29 cellular contexts compared by ENCODE assay signal in genomic region chr7:144594580-144594979, GRCh38.
"Had no signal": no experiment of that assay in that cellular context is flagged by ENCODE, and none has a peak within 500 bp of the region (broad histone marks: within the 10 kb centered on the region; RNA-seq: fewer than 3 reads in every experiment).

No MANE protein-coding gene starts in this region.

- H3K36me3 Mint-ChIP-seq: stimulated activated effector memory CD8-positive, alpha-beta T cell treated with anti-CD3 and anti-CD28 coated beads, Interleukin-12 subunit alpha, Interleukin-12 subunit beta, amount 100 ng/mL, for 72 hours; type B pancreatic cell had no signal

- H3K27ac Mint-ChIP-seq: stimulated activated effector memory CD8-positive, alpha-beta T cell treated with anti-CD3 and anti-CD28 coated beads, Interleukin-12 subunit alpha, Interleukin-12 subunit beta, amount 100 ng/mL, for 72 hours; stimulated activated memory B cell treated with anti-CD40 and anti-IgM and Interleukin-4, amounts not matched to agents 10 μg/mL and 1 μg/mL and 100 μg/mL, for 72 hours; stimulated activated naive B cell treated with anti-CD40 and anti-IgM and Interleukin-4, amounts not matched to agents 10 μg/mL and 1 μg/mL and 100 μg/mL, for 72 hours; stimulated activated naive CD8-positive, alpha-beta T cell treated with anti-CD3 and anti-CD28 coated beads, Interleukin-15, amount 100 ng/mL, for 72 hours; stimulated activated naive CD8-positive, alpha-beta T cell treated with anti-CD3 and anti-CD28 coated beads, Interleukin-15, Interleukin-2, amounts not matched to agents 100 ng/mL and 50 ng/mL, for 24 hours; type B pancreatic cell had no signal

- H3K4me3 ChIP-seq: stomach, suprapubic skin, testis, thoracic aorta, thyroid gland, tibial artery, tibial nerve, transverse colon, upper lobe of left lung, upper lobe of right lung, uterus, vagina had no signal

- H3K4me1 ChIP-seq: stomach, suprapubic skin, testis, thyroid gland, tibial artery, tibial nerve, transverse colon, upper lobe of left lung, upper lobe of right lung, uterus, vagina had no signal

- H3K9me3 ChIP-seq: testis, thyroid gland had no signal

- H3K27me3 Mint-ChIP-seq: stimulated activated memory B cell treated with anti-CD40 and anti-IgM and Interleukin-4, amounts not matched to agents 10 μg/mL and 1 μg/mL and 100 μg/mL, for 72 hours; stimulated activated naive B cell treated with anti-CD40 and anti-IgM and Interleukin-4, amounts not matched to agents 10 μg/mL and 1 μg/mL and 100 μg/mL, for 72 hours; stimulated activated naive CD8-positive, alpha-beta T cell treated with anti-CD3 and anti-CD28 coated beads, Interleukin-15, amount 100 ng/mL, for 72 hours; stimulated activated naive CD8-positive, alpha-beta T cell treated with anti-CD3 and anti-CD28 coated beads, Interleukin-15, Interleukin-2, amounts not matched to agents 100 ng/mL and 50 ng/mL, for 24 hours; type B pancreatic cell had no signal

- FAIRE-seq: urothelium cell line had no signal

- H3K27ac ChIP-seq: stomach, suprapubic skin, testis, thoracic aorta, thyroid gland, tibial artery, tibial nerve, transverse colon, upper lobe of left lung, upper lobe of right lung, uterus, vagina had no signal

- H3K4me3 Mint-ChIP-seq: stimulated activated effector memory CD8-positive, alpha-beta T cell treated with anti-CD3 and anti-CD28 coated beads, Interleukin-12 subunit alpha, Interleukin-12 subunit beta, amount 100 ng/mL, for 72 hours; stimulated activated memory B cell treated with anti-CD40 and anti-IgM and Interleukin-4, amounts not matched to agents 10 μg/mL and 1 μg/mL and 100 μg/mL, for 72 hours; stimulated activated naive B cell treated with anti-CD40 and anti-IgM and Interleukin-4, amounts not matched to agents 10 μg/mL and 1 μg/mL and 100 μg/mL, for 72 hours; stimulated activated naive CD8-positive, alpha-beta T cell treated with anti-CD3 and anti-CD28 coated beads, Interleukin-15, amount 100 ng/mL, for 72 hours; stimulated activated naive CD8-positive, alpha-beta T cell treated with anti-CD3 and anti-CD28 coated beads, Interleukin-15, Interleukin-2, amounts not matched to agents 100 ng/mL and 50 ng/mL, for 24 hours; type B pancreatic cell had no signal

- DNase-seq: stimulated activated CD4-positive, alpha-beta T cell treated with anti-CD3 and anti-CD28 coated beads, Interleukin-2, amount 100 ng/mL, for 48 hours; stimulated activated CD4-positive, alpha-beta T cell treated with anti-CD3 and anti-CD28 coated beads, Interleukin-4, amount 100 ng/mL, for 1 hour; stimulated activated CD4-positive, alpha-beta T cell treated with anti-CD3 and anti-CD28 coated beads, Interleukin-4, amount 100 ng/mL, for 24 hours; stimulated activated CD4-positive, alpha-beta T cell treated with anti-CD3 and anti-CD28 coated beads, Interleukin-4, amount 100 ng/mL, for 4 hours; stimulated activated CD8-positive, alpha-beta memory T cell treated with anti-CD3 and anti-CD28 coated beads, Interleukin-4, amount 100 ng/mL, for 48 hours; stimulated activated naive B cell treated with anti-CD40 and anti-IgM and Interleukin-4, amounts not matched to agents 10 μg/mL and 1 μg/mL and 100 μg/mL, for 72 hours; stimulated activated naive CD4-positive, alpha-beta T cell; stimulated activated naive CD4-positive, alpha-beta T cell treated with Interleukin-2 at 50 U/mL for 16 hours; stimulated activated naive CD8-positive, alpha-beta T cell treated with anti-CD3 and anti-CD28 coated beads, Interleukin-15, amount 100 ng/mL, for 72 hours; stimulated activated naive CD8-positive, alpha-beta T cell treated with anti-CD3 and anti-CD28 coated beads, Interleukin-15, Interleukin-2, amounts not matched to agents 100 U/mL and 50 U/mL, for 24 hours; stomach; substantia nigra; testis; thyroid gland; tibial artery; transverse colon; trophoblast cell; upper lobe of left lung; upper lobe of right lung; uterus had no signal

- H3K36me3 ChIP-seq: stomach, suprapubic skin, thoracic aorta, thyroid gland, tibial artery, transverse colon, upper lobe of left lung, upper lobe of right lung, uterus, vagina had no signal

- ATAC-seq: stimulated activated effector memory CD8-positive, alpha-beta T cell treated with anti-CD3 and anti-CD28 coated beads, Interleukin-12 subunit alpha, Interleukin-12 subunit beta, amount 100 ng/mL, for 72 hours; stimulated activated memory B cell treated with anti-CD40 and anti-IgM and Interleukin-4, amounts not matched to agents 10 μg/mL and 1 μg/mL and 100 μg/mL, for 72 hours; stimulated activated naive B cell treated with anti-CD40 and anti-IgM and Interleukin-4, amounts not matched to agents 10 μg/mL and 1 μg/mL and 100 μg/mL, for 72 hours; stimulated activated naive CD8-positive, alpha-beta T cell treated with anti-CD3 and anti-CD28 coated beads, Interleukin-15, amount 100 ng/mL, for 72 hours; stimulated activated naive CD8-positive, alpha-beta T cell treated with anti-CD3 and anti-CD28 coated beads, Interleukin-15, Interleukin-2, amounts not matched to agents 100 U/mL and 50 U/mL, for 24 hours; upper lobe of right lung had no signal

- H3K27me3 ChIP-seq: stomach, suprapubic skin, testis, thyroid gland, tibial artery, tibial nerve, transverse colon, upper lobe of left lung, upper lobe of right lung, uterus, vagina had no signal

- H3K4me1 Mint-ChIP-seq: stimulated activated effector memory CD8-positive, alpha-beta T cell treated with anti-CD3 and anti-CD28 coated beads, Interleukin-12 subunit alpha, Interleukin-12 subunit beta, amount 100 ng/mL, for 72 hours; stimulated activated memory B cell treated with anti-CD40 and anti-IgM and Interleukin-4, amounts not matched to agents 10 μg/mL and 1 μg/mL and 100 μg/mL, for 72 hours; stimulated activated naive B cell treated with anti-CD40 and anti-IgM and Interleukin-4, amounts not matched to agents 10 μg/mL and 1 μg/mL and 100 μg/mL, for 72 hours; stimulated activated naive CD8-positive, alpha-beta T cell treated with anti-CD3 and anti-CD28 coated beads, Interleukin-15, amount 100 ng/mL, for 72 hours had no signal
